Comparison of ENCODE assay signal across 26 cellular contexts in the genomic region with DNA sequence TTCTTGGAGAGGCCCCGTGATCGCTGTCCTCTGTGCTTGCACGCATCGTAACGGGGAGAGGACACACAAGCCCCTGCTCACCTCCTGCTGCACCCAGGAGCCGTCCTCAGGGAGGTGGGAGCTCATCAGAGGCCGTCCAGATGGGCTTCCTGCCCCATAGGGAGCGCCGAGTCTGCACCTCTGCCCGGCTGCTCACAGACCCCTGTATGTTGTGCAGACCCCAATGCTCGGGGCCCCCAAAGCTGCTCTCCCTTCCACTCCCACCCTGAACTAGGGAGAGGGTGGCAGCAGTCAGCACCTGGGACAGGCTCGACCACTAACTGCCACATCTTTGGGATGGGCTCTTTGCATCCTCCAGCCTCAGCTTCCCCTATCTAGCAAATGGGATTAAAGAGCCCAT. TPM values are rescaled to one million over a fixed set of nuclear protein-coding genes. Genes with fewer than 3 reads are reported as not detected.
A peak's percentile ranks its signal among the peaks of the same experiment; 100 is the strongest.
DNase-seq lines count a peak whose midpoint lies in the region; ATAC-seq, FAIRE-seq and TF ChIP-seq lines count a peak whose summit lies in the region.
"Had no signal": no experiment of that assay in that cellular context is flagged by ENCODE, and none has a peak within 500 bp of the region (broad histone marks: within the 10 kb centered on the region; RNA-seq: fewer than 3 reads in every experiment).

No MANE protein-coding gene starts in this region.

- 89 to 90% methylated on average over 12 of the region's 12 CpGs for WGBS in heart right ventricle, 2 donors
- WGBS in K562 (ENCODE audit: insufficient coverage, low coverage, missing lambda C conversion rate): 3% methylated on average over 12 of the region's 12 CpGs
- WGBS in HepG2 (ENCODE audit: low lambda C conversion rate): 8% methylated on average over 6 of the region's 12 CpGs
- 80 to 95% (median 87%) methylated on average over 11 to 12 of the region's 12 CpGs for WGBS in spleen, 5 donors
- WGBS in hepatocyte (ENCODE audit: low lambda C conversion rate, missing lambda C conversion rate): 90% methylated on average over 12 of the region's 12 CpGs

- intact Hi-C loops in left ventricle myocardium inferior (cut with micrococcal nuclease) (no loop called here), heart right ventricle (cut with DNase I) (no loop called here), K562 (cut with micrococcal nuclease) (loop anchor here (10.0 kb wide), 1 partner anchor 94 kb away; no protein-coding TSS in a partner anchor), HepG2 (cut with micrococcal nuclease; ENCODE audit: unreplicated experiment) (no loop called here), spleen (cut with DNase I; ENCODE audit: low total_unique reads) (no loop called here)

- H3K9ac ChIP-seq in K562 (ENCODE audit: insufficient read depth in 1 of 2, low read depth in 2 of 2, low read length in 2 of 2): peak overlapping the region in 1 of 2 experiments; percentile 3; a peak in 1 of 4 replicates
- no peak overlapping the region for H3K9ac ChIP-seq in HepG2 (ENCODE audit: insufficient read depth, low read depth, low read length)
- H3K9ac ChIP-seq: GM23248 had no signal

- no peak overlapping the region for H3K4me2 ChIP-seq in K562 (ENCODE audit: insufficient read depth, low read length)
- H3K4me2 ChIP-seq in HepG2 (ENCODE audit: low read depth, low read length): no peak overlapping the region
- no peak overlapping the region for H3K4me2 ChIP-seq in hepatocyte

- TF ChIP-seq CTCF in left ventricle myocardium inferior (IDR thresholded peaks at IDR 0.05; ENCODE audit: borderline replicate concordance) (no peak), heart right ventricle (IDR thresholded peaks at IDR 0.05) (no peak), K562 (IDR thresholded peaks at IDR 0.05 in 2 of 3, conservative IDR thresholded peaks at IDR 0.05 in 1 of 3; ENCODE audit: insufficient read depth in 2 of 3, low read depth in 1 of 3, low read length in 3 of 3) (no peak), HepG2 (CRISPR knock-in tag; IDR thresholded peaks at IDR 0.05) (no peak), spleen (IDR thresholded peaks at IDR 0.05 in 8 of 11, conservative IDR thresholded peaks at IDR 0.05 in 3 of 11) (no peak), hepatocyte (IDR thresholded peaks at IDR 0.05; ENCODE audit: poor library complexity) (no peak)

- H3K4me1 ChIP-seq in left ventricle myocardium inferior (peaks cover 4% of the 10 kb centered on the region), heart right ventricle (peaks cover 0 to 5% (median 0%) of the 10 kb centered on the region in 9 donors), K562 (replicated peaks in 1 of 2; ENCODE audit: control insufficient read depth in 2 of 2, insufficient read depth in 2 of 2, low read length in 2 of 2) (peaks cover 0 to 38% of the 10 kb centered on the region in 2 experiments; a peak in 2 of 5 replicates), HepG2 (ENCODE audit: insufficient read depth, low read length) (no peaks in the 10 kb centered on the region), spleen (peaks cover 0 to 6% (median 2%) of the 10 kb centered on the region in 6 donors), hepatocyte (ENCODE audit: insufficient read depth) (no peaks in the 10 kb centered on the region)

- BruUV-seq in K562 (replicated peaks; lab: Mats Ljungman, UMichigan): no TSS peak
- BruUV-seq in HepG2 (replicated peaks; lab: Mats Ljungman, UMichigan): no TSS peak

- H3K36me3 ChIP-seq in left ventricle myocardium inferior (no peaks in the 10 kb centered on the region), heart right ventricle (no peaks in the 10 kb centered on the region), K562 (ENCODE audit: control insufficient read depth, insufficient read depth, low read length) (no peaks in the 10 kb centered on the region), HepG2 (replicated peaks in 1 of 2; ENCODE audit: control insufficient read depth in 1 of 2, insufficient read depth in 2 of 2, low read length in 2 of 2) (no peaks in the 10 kb centered on the region), spleen (no peaks in the 10 kb centered on the region), hepatocyte (replicated peaks; ENCODE audit: insufficient read depth, low read depth) (no peaks in the 10 kb centered on the region)
- H3K36me3 ChIP-seq: HAP-1 had no signal

- H3K27ac ChIP-seq in left ventricle myocardium inferior (replicated peaks) (no peak overlapping the region), heart right ventricle (no peak overlapping the region), K562 (ENCODE audit: extremely low read depth, low read depth, low read length) (no peak overlapping the region), HepG2 (ENCODE audit: extremely low read length, insufficient read depth, low read length) (no peak overlapping the region), spleen (no peak overlapping the region), hepatocyte (no peak overlapping the region)
- H3K27ac ChIP-seq: GM23248, HL-60, SJSA1 had no signal

- H3K27me3 ChIP-seq in left ventricle myocardium inferior (ENCODE audit: low read depth) (peaks cover 41% of the 10 kb centered on the region), heart right ventricle (peaks cover 0 to 17% (median 10%) of the 10 kb centered on the region in 7 donors), K562 (ENCODE audit: control insufficient read depth in 2 of 2, insufficient read depth in 2 of 2, low read length in 2 of 2) (peaks cover 37 to 71% of the 10 kb centered on the region in 2 experiments; a peak in 4 of 5 replicates), HepG2 (ENCODE audit: control insufficient read depth in 1 of 2, insufficient read depth in 2 of 2, low read length in 2 of 2) (peaks cover 40 to 81% of the 10 kb centered on the region in 2 experiments; a peak in 4 of 5 replicates), spleen (replicated peaks in 1 of 7) (peaks cover 0 to 58% (median 11%) of the 10 kb centered on the region in 7 donors), hepatocyte (peaks cover 11% of the 10 kb centered on the region)
- H3K27me3 ChIP-seq: SJSA1 had no signal

- no peak for TF ChIP-seq RAD21 in K562 (CRISPR knock-in tag; conservative IDR thresholded peaks at IDR 0.05 in 1 of 2, IDR thresholded peaks at IDR 0.05 in 1 of 2)
- TF ChIP-seq RAD21 in HepG2 (CRISPR knock-in tag; IDR thresholded peaks at IDR 0.05): no peak

- TF ChIP-seq POLR2A in K562 (conservative IDR thresholded peaks at IDR 0.05): no peak
- TF ChIP-seq POLR2A in HepG2 (IDR thresholded peaks at IDR 0.05; ENCODE audit: insufficient read depth in 1 of 2, low read depth in 2 of 2, low read length in 2 of 2): no peak
- no peak for TF ChIP-seq POLR2A in spleen (IDR thresholded peaks at IDR 0.05)

- H3K9me1 ChIP-seq in K562 (ENCODE audit: control insufficient read depth, insufficient read depth, low read length): no peaks in the 10 kb centered on the region

- H3K79me2 ChIP-seq in K562 (ENCODE audit: control insufficient read depth, insufficient read depth, low read length): no peaks in the 10 kb centered on the region
- no peaks in the 10 kb centered on the region for H3K79me2 ChIP-seq in HepG2 (ENCODE audit: insufficient read depth, low read length)
- no peaks in the 10 kb centered on the region for H3K79me2 ChIP-seq in hepatocyte

- CTCF ChIA-PET in K562 (lab: Yijun Ruan, JAX; ENCODE audit: low intra/inter-chr PET ratio): interaction anchor here (0.6 kb wide), 1 partner anchor 448 kb away, joined by 3 read pairs; no protein-coding TSS in a partner anchor
- CTCF ChIA-PET in HepG2 (lab: Yijun Ruan, JAX; ENCODE audit: low intra/inter-chr PET ratio, low total read pairs): no interaction called here

- H2AFZ ChIP-seq in K562 (ENCODE audit: low read depth, low read length) (no peak overlapping the region), HepG2 (ENCODE audit: low read length) (no peak overlapping the region), hepatocyte (no peak overlapping the region)
- H2AFZ ChIP-seq: GM23248 had no signal

- FAIRE-seq in K562 (lab: Jason Lieb, UNC): no peak
- no peak for FAIRE-seq in HepG2 (lab: Jason Lieb, UNC)
- FAIRE-seq: A204.1, HTR-8/SVneo had no signal

- H3K4me3 ChIP-seq in left ventricle myocardium inferior: no peak overlapping the region
- no peak overlapping the region for H3K4me3 ChIP-seq in heart right ventricle
- no peak overlapping the region for H3K4me3 ChIP-seq in K562
- no peak overlapping the region for H3K4me3 ChIP-seq in HepG2 (replicated peaks in 1 of 3; ENCODE audit: insufficient read depth in 1 of 3, low read depth in 2 of 3, low read length in 3 of 3)
- H3K4me3 ChIP-seq in spleen: no peak overlapping the region
- no peak overlapping the region for H3K4me3 ChIP-seq in hepatocyte
- H3K4me3 ChIP-seq: GM23248, HAP-1, SJSA1 had no signal

- DNase-seq in left ventricle myocardium inferior (peak; percentile 4), heart right ventricle (no peak), K562 (ENCODE audit: extremely low read depth in 1 of 4, low spot score in 3 of 4) (no peak), HepG2 (ENCODE audit: low spot score) (no peak), spleen (peak; percentile 52), germinal center (ENCODE audit: low spot score) (no peak), hepatocyte (ENCODE audit: low spot score) (no peak)
- DNase-seq: CD4-positive, CD25-positive, alpha-beta regulatory T cell; COR-L47; DMS 273 treated with DMSO at 0.1 percent for 48 hours; DMS79 treated with DMSO at 0.1 percent for 48 hours; GM23248; Karpas-422; NCI-H1694; NCI-H2081 treated with DMSO at 0.1 percent for 48 hours; NCI-H2171 treated with DMSO at 0.1 percent for 48 hours; NCI-H524 treated with DMSO at 0.1 percent for 48 hours; NCI-H82 had no signal

- TF ChIP-seq EP300 in K562 (IDR thresholded peaks at IDR 0.05; ENCODE audit: low read length) (no peak), HepG2 (IDR thresholded peaks at IDR 0.05; ENCODE audit: low read depth in 2 of 2, low read length in 2 of 2) (no peak), HepG2 (CRISPR knock-in tag; IDR thresholded peaks at IDR 0.05; ENCODE audit: borderline replicate concordance) (no peak)

- ATAC-seq in heart right ventricle (no peak), K562 (no peak), HepG2 (no peak), GM21528 (IDR thresholded peaks at IDR 0.05; ENCODE audit: low FRiP score, unreplicated experiment) (no peak)
- ATAC-seq: Panc1 had no signal

- POLR2A ChIA-PET in K562 (lab: Yijun Ruan, JAX): interaction anchor here (2.0 kb wide), 1 partner anchor 10 kb away, joined by 5 read pairs; no protein-coding TSS in a partner anchor
- POLR2A ChIA-PET in HepG2 (lab: Yijun Ruan, JAX): no interaction called here

- H3K9me3 ChIP-seq in left ventricle myocardium inferior (replicated peaks) (no peaks in the 10 kb centered on the region), heart right ventricle (no peaks in the 10 kb centered on the region), K562 (replicated peaks; ENCODE audit: control insufficient read depth, insufficient read depth, low read depth, low read length) (peaks cover 11% of the 10 kb centered on the region), HepG2 (ENCODE audit: low read length) (no peaks in the 10 kb centered on the region), spleen (no peaks in the 10 kb centered on the region), hepatocyte (ENCODE audit: low read depth) (no peaks in the 10 kb centered on the region)
- H3K9me3 ChIP-seq: HAP-1, SJSA1 had no signal

- in situ Hi-C loops in K562 (cut with MboI): no loop called here
- in situ Hi-C loops in HepG2 (cut with HindIII; ENCODE audit: extremely low pct_ligation_motif_present, low pct_unique_long_range_greater_than_20kb): no loop called here

- no peaks in the 10 kb centered on the region for H3K9me2 ChIP-seq in hepatocyte (replicated peaks; ENCODE audit: insufficient read depth)

- H4K20me1 ChIP-seq in K562 (replicated peaks; ENCODE audit: control insufficient read depth, insufficient read depth, low read length): 0 out of 2 replicates have a peak, but pooled peaks cover 2% of the 10 kb centered on the region
- H4K20me1 ChIP-seq in HepG2 (ENCODE audit: insufficient read depth, low read length): no peaks in the 10 kb centered on the region
- no peaks in the 10 kb centered on the region for H4K20me1 ChIP-seq in hepatocyte (ENCODE audit: insufficient read depth, poor library complexity, severe bottlenecking)

RNA-seq across cellular contexts. Expression of a gene that starts 4.4 kb away (rescaled TPM):
- 0.74 TPM for total RNA-seq in left ventricle myocardium inferior
- total RNA-seq in heart right ventricle: 1 to 10 TPM in 6 of 10 donors, under 1 TPM in 4; 0.59 to 1.7 (median 1.0) TPM
- polyA plus RNA-seq in heart right ventricle: under 1 TPM; 0.23 to 0.73 TPM
- 0.04 and 0.09 TPM in 2 replicates for total RNA-seq in K562 (2011; cell fraction: chromatin; rRNA removed; ENCODE audit: low replicate concordance)
- 0.13 and 0.17 TPM in 2 replicates for total RNA-seq in K562 (2011; cell fraction: nucleolus; rRNA removed)
- total RNA-seq in K562 (2011; cell fraction: nucleoplasm; rRNA removed): under 0.01 and 0.08 TPM in 2 replicates
- total RNA-seq in K562 (2014; rRNA removed): under 0.01 TPM in 1 of 2 replicates, not detected in the other
- not detected in 2 replicates for total RNA-seq in K562 (2014; rRNA removed; fragmentation: Illumina TruSeq; extraction: Trizol)
- total RNA-seq in K562 (2015; rRNA removed; fragmentation: Illumina TruSeq; extraction: Trizol): not detected in 2 replicates
- total RNA-seq in K562 (2021): 0.02 and 0.04 TPM in 2 replicates
- not detected in 2 replicates for polyA plus RNA-seq in K562 (2011; rRNA removed)
- polyA plus RNA-seq in K562 (2011; cell fraction: cytosol; rRNA removed): under 0.01 and 0.01 TPM in 2 replicates
- 0.01 and 0.03 TPM in 2 replicates for polyA plus RNA-seq in K562 (2011; cell fraction: nucleus; rRNA removed)
- polyA plus RNA-seq in K562 (2012): 0.01 TPM in 2 replicates
- polyA plus RNA-seq in K562 (2014; fragmentation: Illumina TruSeq; extraction: Trizol): 0.01 TPM in 1 of 2 replicates, not detected in the other
- polyA plus RNA-seq in K562 (2014; fragmentation: Nextera tagmentation; extraction: Ambion mirVana): not detected
- 0.01 TPM in 1 of 2 replicates, not detected in the other for polyA plus RNA-seq in K562 (2014; rRNA removed)
- polyA minus RNA-seq in K562 (2011; rRNA and poly(A)+ RNA removed): under 0.01 and 0.04 TPM in 2 replicates
- polyA minus RNA-seq in K562 (2011; cell fraction: cytosol; rRNA and poly(A)+ RNA removed): 0.09 and 0.10 TPM in 2 replicates
- under 0.01 and 0.11 TPM in 2 replicates for polyA minus RNA-seq in K562 (2011; cell fraction: nucleus; rRNA and poly(A)+ RNA removed)
- not detected in 2 replicates for total RNA-seq in HepG2 (2016; rRNA removed; fragmentation: Illumina TruSeq; extraction: Trizol)
- not detected in 2 replicates for total RNA-seq in HepG2 (2016; cell fraction: cytosol; rRNA removed; fragmentation: Illumina TruSeq; extraction: Trizol; ENCODE audit: low read depth)
- total RNA-seq in HepG2 (2016; cell fraction: insoluble cytoplasmic fraction; rRNA removed; fragmentation: Illumina TruSeq; extraction: Trizol): not detected in 2 replicates
- total RNA-seq in HepG2 (2016; cell fraction: membrane; rRNA removed; fragmentation: Illumina TruSeq; extraction: Trizol): not detected in 2 replicates
- total RNA-seq in HepG2 (2016; cell fraction: nucleus; rRNA removed; fragmentation: Illumina TruSeq; extraction: Trizol): not detected in 2 replicates
- polyA plus RNA-seq in HepG2 (2011; rRNA removed): not detected in 2 replicates
- not detected in 2 replicates for polyA plus RNA-seq in HepG2 (2011; cell fraction: cytosol; rRNA removed)
- 0.02 TPM in 1 of 2 replicates, not detected in the other for polyA plus RNA-seq in HepG2 (2011; cell fraction: nucleus; rRNA removed)
- polyA plus RNA-seq in HepG2 (2012): not detected in 2 replicates
- polyA plus RNA-seq in HepG2 (2016; cell fraction: cytosol; fragmentation: Illumina TruSeq; extraction: Trizol; ENCODE audit: low read depth): not detected in 2 replicates
- not detected in 2 replicates for polyA plus RNA-seq in HepG2 (2016; cell fraction: insoluble cytoplasmic fraction; fragmentation: Illumina TruSeq; extraction: Trizol; ENCODE audit: low read depth)
- polyA plus RNA-seq in HepG2 (2016; cell fraction: membrane; fragmentation: Illumina TruSeq; extraction: Trizol; ENCODE audit: low read depth): not detected in 2 replicates
- polyA plus RNA-seq in HepG2 (2016; cell fraction: nucleus; fragmentation: Illumina TruSeq; extraction: Trizol; ENCODE audit: insufficient read depth, low read depth): not detected in 2 replicates
- not detected in 2 replicates for polyA minus RNA-seq in HepG2 (2011; rRNA and poly(A)+ RNA removed; ENCODE audit: low replicate concordance)
- polyA minus RNA-seq in HepG2 (2011; cell fraction: cytosol; rRNA and poly(A)+ RNA removed): not detected in 2 replicates
- not detected in 2 replicates for polyA minus RNA-seq in HepG2 (2011; cell fraction: nucleus; rRNA and poly(A)+ RNA removed)
- total RNA-seq in spleen: 1 to 10 TPM; 2.4 to 8.0 (median 4.0) TPM
- polyA plus RNA-seq in spleen: under 1 TPM; 0.27 to 0.96 (median 0.35) TPM
- total RNA-seq in hepatocyte: 0.72 and 1.0 TPM in 2 replicates
- polyA plus RNA-seq in hepatocyte: 0.94 and 1.3 TPM in 2 replicates
- total RNA-seq: MCF 10A had no signal

Comparison
In these comparisons a context has a peak if more than half of its experiments do, and no peak if none do; other contexts are left out.
1. DNase-seq: peak in left ventricle myocardium inferior (single experiment) and spleen (single experiment); none in heart right ventricle (0 of 2), K562 (0 of 4), HepG2 (single experiment), germinal center (single experiment) and hepatocyte (single experiment).